23 cellular contexts compared by ENCODE assay signal in genomic region chr4:5912614-5913019, GRCh38. TPM values are rescaled to one million over a fixed set of nuclear protein-coding genes. Genes with fewer than 3 reads are reported as not detected.
A peak's percentile ranks its signal among the peaks of the same experiment; 100 is the strongest.
DNase-seq lines count a peak whose midpoint lies in the region; ATAC-seq and TF ChIP-seq lines count a peak whose summit lies in the region.
"Had no signal": no experiment of that assay in that cellular context is flagged by ENCODE, and none has a peak within 500 bp of the region (broad histone marks: within the 10 kb centered on the region; RNA-seq: fewer than 3 reads in every experiment).

No MANE protein-coding gene starts in this region.

- H3K27me3 ChIP-seq in BE2C (no peaks in the 10 kb centered on the region), prostate gland (replicated peaks; ENCODE audit: insufficient read depth) (no peaks in the 10 kb centered on the region), gastroesophageal sphincter (peaks cover 23% of the 10 kb centered on the region), dorsolateral prefrontal cortex (no peaks in the 10 kb centered on the region)
- H3K27me3 ChIP-seq: ovary, testis had no signal

- peak; percentile 64 for DNase-seq in BE2C
- peak; percentile 75 for DNase-seq in NCI-H2171 (lab: John Stamatoyannopoulos, UW)
- DNase-seq in central memory CD8-positive, alpha-beta T cell (ENCODE audit: low spot score in 2 of 2) = no peak
- no peak for DNase-seq in prostate gland (ENCODE audit: low spot score)
- no peak for DNase-seq in dorsolateral prefrontal cortex
- DNase-seq: activated CD4-positive, alpha-beta T cell treated with anti-CD3 and anti-CD28 coated beads, Interleukin-2, amount 50 U/mL, for 1 hour; activated naive CD4-positive, alpha-beta T cell treated with anti-CD3 and anti-CD28 coated beads, Interleukin-2, amount 50 U/mL, for 16 hours; activated T-cell treated with anti-CD3 and anti-CD28 coated beads, Interleukin-2, amount 50 U/mL, for 1 hour; CD8-positive, alpha-beta memory T cell; GOT3; hypothalamus; NCI-H226; ovary; PC-3; stimulated activated CD4-positive, alpha-beta T cell treated with anti-CD3 and anti-CD28 coated beads, Interleukin-4, amount 100 ng/mL, for 24 hours; stimulated activated CD8-positive, alpha-beta memory T cell treated with anti-CD3 and anti-CD28 coated beads, Interleukin-4, amount 100 ng/mL, for 48 hours; testis had no signal

- POLR2A ChIA-PET in HEK293 (lab: Yijun Ruan, JAX) = no interaction called here

- no peak overlapping the region for H3K27ac ChIP-seq in HEK293 (ENCODE audit: extremely low read depth, low read depth, low read length)
- no peak overlapping the region for H3K27ac ChIP-seq in prostate gland
- H3K27ac ChIP-seq in gastroesophageal sphincter = no peak overlapping the region
- H3K27ac ChIP-seq in dorsolateral prefrontal cortex = no peak overlapping the region
- H3K27ac ChIP-seq: ovary, testis had no signal

- H3K36me3 Mint-ChIP-seq in central memory CD8-positive, alpha-beta T cell (ENCODE audit: insufficient read depth) = no peaks in the 10 kb centered on the region

- peaks cover 31% of the 10 kb centered on the region for H3K27me3 Mint-ChIP-seq in central memory CD8-positive, alpha-beta T cell

- no peak for ATAC-seq in central memory CD8-positive, alpha-beta T cell (replicated peaks; ENCODE audit: extremely low read depth, poor library complexity, severe bottlenecking)
- ATAC-seq in gastroesophageal sphincter (no peak), GM21619 (IDR thresholded peaks at IDR 0.05; ENCODE audit: unreplicated experiment) (no peak)
- ATAC-seq: left lobe of liver, PC-3 had no signal

- TF ChIP-seq CTCF in BE2C (IDR thresholded peaks at IDR 0.05; ENCODE audit: low read depth, low read length) (no peak), HEK293 (tag by site-specific recombination; IDR thresholded peaks at IDR 0.05) (no peak), prostate gland (IDR thresholded peaks at IDR 0.05) (no peak), gastroesophageal sphincter (IDR thresholded peaks at IDR 0.05) (no peak), dorsolateral prefrontal cortex (IDR thresholded peaks at IDR 0.05 in 54 of 56, conservative IDR thresholded peaks at IDR 0.05 in 2 of 56; ENCODE audit: low read depth in 1 of 56, partially characterized antibody in 56 of 56) (no peak)

- TF ChIP-seq EP300 in gastroesophageal sphincter (IDR thresholded peaks at IDR 0.05) = no peak

- TF ChIP-seq POLR2A in prostate gland (IDR thresholded peaks at IDR 0.05) (no peak), gastroesophageal sphincter (IDR thresholded peaks at IDR 0.05) (no peak)

- H3K9me3 Mint-ChIP-seq in central memory CD8-positive, alpha-beta T cell = peaks cover 14% of the 10 kb centered on the region
- H3K9me3 Mint-ChIP-seq: dendritic cell treated with granulocyte-macrophage colony-stimulating factor and Interleukin-4, amounts not matched to agents 40 ng/mL and 50 ng/mL, for 4 days had no signal

- H3K36me3 ChIP-seq in BE2C = no peaks in the 10 kb centered on the region
- H3K36me3 ChIP-seq in HEK293 (ENCODE audit: control insufficient read depth in 2 of 2, insufficient read depth in 1 of 2, low read length in 2 of 2) = no peaks in the 10 kb centered on the region
- H3K36me3 ChIP-seq in prostate gland = no peaks in the 10 kb centered on the region
- H3K36me3 ChIP-seq in gastroesophageal sphincter = no peaks in the 10 kb centered on the region
- H3K36me3 ChIP-seq: ovary had no signal

- 71% methylated on average over 1 of the region's 1 CpG for WGBS in prostate gland
- 60% methylated on average over 1 of the region's 1 CpG; no CpG with 5 or more reads in 1 of the 2 donors for WGBS in gastroesophageal sphincter (ENCODE audit: low coverage in 1 of 2), 2 donors

- H3K4me3 ChIP-seq in BE2C (ENCODE audit: low read depth, low read length) (no peak overlapping the region), HEK293 (ENCODE audit: low read depth, low read length) (no peak overlapping the region), prostate gland (no peak overlapping the region), gastroesophageal sphincter (no peak overlapping the region), dorsolateral prefrontal cortex (no peak overlapping the region)
- H3K4me3 ChIP-seq: ovary, testis had no signal

- intact Hi-C loops in prostate gland (cut with DNase I) (no loop called here), dorsolateral prefrontal cortex (cut with DNase I) (no loop called here)

- no peaks in the 10 kb centered on the region for H3K4me1 Mint-ChIP-seq in central memory CD8-positive, alpha-beta T cell
- H3K4me1 Mint-ChIP-seq: CD8-positive, alpha-beta memory T cell had no signal

- H3K9me3 ChIP-seq in BE2C = no peaks in the 10 kb centered on the region
- H3K9me3 ChIP-seq in HEK293 (ENCODE audit: control insufficient read depth, insufficient read depth, low read depth, low read length) = no peaks in the 10 kb centered on the region
- H3K9me3 ChIP-seq in prostate gland = no peaks in the 10 kb centered on the region
- H3K9me3 ChIP-seq in gastroesophageal sphincter = peaks cover 0 to 31% (median 0%) of the 10 kb centered on the region in 3 donors
- H3K9me3 ChIP-seq: ovary, testis had no signal

- H3K4me1 ChIP-seq in BE2C (peaks cover 4% of the 10 kb centered on the region), HEK293 (ENCODE audit: control insufficient read depth, insufficient read depth, low read length) (no peaks in the 10 kb centered on the region), prostate gland (replicated peaks) (no peaks in the 10 kb centered on the region), gastroesophageal sphincter (no peaks in the 10 kb centered on the region)
- H3K4me1 ChIP-seq: testis had no signal

- H3K27ac Mint-ChIP-seq in central memory CD8-positive, alpha-beta T cell (ENCODE audit: low read depth) = peak overlapping the region; percentile 42
- H3K27ac Mint-ChIP-seq: dendritic cell treated with granulocyte-macrophage colony-stimulating factor and Interleukin-4, amounts not matched to agents 40 ng/mL and 50 ng/mL, for 4 days had no signal

- CTCF ChIA-PET in HEK293 (lab: Yijun Ruan, JAX) = interaction anchor here (0.7 to 0.8 kb wide), 2 partner anchors 38 to 900 kb away, joined by 3 to 4 read pairs; no protein-coding TSS in a partner anchor

- H3K4me3 Mint-ChIP-seq in central memory CD8-positive, alpha-beta T cell = no peak overlapping the region
- H3K4me3 Mint-ChIP-seq: CD8-positive, alpha-beta memory T cell; dendritic cell treated with granulocyte-macrophage colony-stimulating factor and Interleukin-4, amounts not matched to agents 40 ng/mL and 50 ng/mL, for 4 days had no signal

TF ChIP-seq in HEK293, 187 proteins besides CTCF, POLR2A, EP300 and RAD21:
- TF ChIP-seq ZNF670 (tag by site-specific recombination; IDR thresholded peaks at IDR 0.05; ENCODE audit: low read depth) (no peak), ZNF266 (tag by site-specific recombination; IDR thresholded peaks at IDR 0.05; ENCODE audit: low read depth) (peak; percentile 100), ZNF341 (tag by site-specific recombination; IDR thresholded peaks at IDR 0.05; ENCODE audit: low read depth) (no peak), ZNF23 (tag by site-specific recombination; IDR thresholded peaks at IDR 0.05; ENCODE audit: borderline replicate concordance) (no peak), SCRT2 (tag by site-specific recombination; IDR thresholded peaks at IDR 0.05) (peak; percentile 52), ZNF391 (tag by site-specific recombination; IDR thresholded peaks at IDR 0.05; ENCODE audit: borderline replicate concordance, low read depth) (no peak)

RNA-seq across cellular contexts. Expression of gene CRMP1, which starts 19.7 kb away (rescaled TPM):
- polyA plus RNA-seq in BE2C (2012; ENCODE audit: insufficient read depth, insufficient read length, low read depth) = 252 TPM
- total RNA-seq in prostate gland = 1 to 10 TPM; 1.4 to 6.0 TPM
- 1 to 10 TPM in 3 of 4 donors, under 1 TPM in 1; 0.62 to 4.3 (median 1.6) TPM for total RNA-seq in gastroesophageal sphincter
- total RNA-seq in dorsolateral prefrontal cortex = 100 to 1,000 TPM in 57 of 120 experiments, 10 to 100 TPM in 63; 38.1 to 151 (median 98.4) TPM
- total RNA-seq: CD8-positive, alpha-beta memory T cell; M059J; PC-3 had no signal

Comparison
In these comparisons a context has a peak if more than half of its experiments do, and no peak if none do; other contexts are left out.
1. DNase-seq: peak in BE2C (single experiment) and NCI-H2171 (single experiment); none in central memory CD8-positive, alpha-beta T cell (0 of 2), prostate gland (single experiment) and dorsolateral prefrontal cortex (0 of 10).
2. RNA of gene CRMP1, which starts 19.7 kb away (total RNA-seq): 38.1 to 151 TPM in dorsolateral prefrontal cortex; 1.4 to 6.0 TPM in prostate gland and 0.62 to 4.3 TPM in gastroesophageal sphincter; every median in the first group is over 4 times any median in the second.